17 cellular contexts compared by ENCODE assay signal in genomic region chr19:55304980-55305379, GRCh38. TPM values are rescaled to one million over a fixed set of nuclear protein-coding genes. Genes with fewer than 3 reads are reported as not detected.
"Had no signal": no experiment of that assay in that cellular context is flagged by ENCODE, and none has a peak within 500 bp of the region (broad histone marks: within the 10 kb centered on the region; RNA-seq: fewer than 3 reads in every experiment).

No MANE protein-coding gene starts in this region.

- H3K9me3 Mint-ChIP-seq: activated CD4-positive, alpha-beta memory T cell treated with anti-CD3 and anti-CD28 coated beads, Interleukin-2, amount 10 ng/mL, durations not matched to agents 7 days and 5 days; activated naive CD8-positive, alpha-beta T cell treated with anti-CD3 and anti-CD28 coated beads, Interleukin-2, amount 10 ng/mL, durations not matched to agents 7 days and 5 days; activated T-cell treated with anti-CD3 and anti-CD28 coated beads, Interleukin-2, amount 50 U/mL, for 24 hours; activated T-helper 2 cell treated with anti-CD3 and anti-CD28 coated beads, Interferon-gamma antibody, Interleukin-2, Interleukin-4, amounts not matched to agents 10 μg/mL and 5 μg/mL and 100 μg/mL, durations not matched to agents 14 hours and 24 hours and 36 hours; mesothelial cell of epicardium; natural killer cell treated with Interleukin-12 subunit alpha and Interleukin-12 subunit beta and Interleukin-15 and Interleukin-18, amount 100 ng/mL, for 72 hours; T-helper 2 cell treated with Interferon-gamma antibody and Interleukin-4, amounts not matched to agents 5 μg/mL and 100 μg/mL, for 36 hours had no signal

- H3K36me3 Mint-ChIP-seq: natural killer cell treated with Interleukin-12 subunit alpha and Interleukin-12 subunit beta and Interleukin-15 and Interleukin-18, amount 100 ng/mL, for 72 hours had no signal

- H3K27me3 ChIP-seq: cardiac muscle cell, left lung, sigmoid colon, tibial artery had no signal

- H3K4me3 ChIP-seq: cardiac muscle cell, left lung, sigmoid colon, tibial artery had no signal

- H3K27me3 Mint-ChIP-seq: activated CD4-positive, alpha-beta memory T cell treated with anti-CD3 and anti-CD28 coated beads, Interleukin-2, amount 10 ng/mL, durations not matched to agents 7 days and 5 days; activated CD4-positive, alpha-beta T cell treated with anti-CD3 and anti-CD28 coated beads for 36 hours; activated naive CD8-positive, alpha-beta T cell treated with anti-CD3 and anti-CD28 coated beads, Interleukin-2, amount 10 ng/mL, durations not matched to agents 7 days and 5 days; activated T-cell treated with anti-CD3 and anti-CD28 coated beads, Interleukin-2, amount 50 U/mL, for 24 hours; natural killer cell treated with Interleukin-12 subunit alpha and Interleukin-12 subunit beta and Interleukin-15 and Interleukin-18, amount 100 ng/mL, for 72 hours had no signal

- H3K27ac Mint-ChIP-seq: activated CD4-positive, alpha-beta T cell treated with anti-CD3 and anti-CD28 coated beads for 36 hours; activated naive CD8-positive, alpha-beta T cell treated with anti-CD3 and anti-CD28 coated beads, Interleukin-2, amount 10 ng/mL, durations not matched to agents 7 days and 5 days; activated T-helper 2 cell treated with anti-CD3 and anti-CD28 coated beads, Interferon-gamma antibody, Interleukin-2, Interleukin-4, amounts not matched to agents 10 μg/mL and 5 μg/mL and 100 μg/mL, durations not matched to agents 14 hours and 24 hours and 36 hours; mesothelial cell of epicardium; natural killer cell treated with Interleukin-12 subunit alpha and Interleukin-12 subunit beta and Interleukin-15 and Interleukin-18, amount 100 ng/mL, for 72 hours; stimulated activated naive B cell treated with anti-CD40 and anti-IgM and Interleukin-4, amounts not matched to agents 10 μg/mL and 1 μg/mL and 100 μg/mL, for 72 hours had no signal

- DNase-seq: hippocampal formation; kidney; left lung; sigmoid colon; stimulated activated naive B cell treated with anti-CD40 and anti-IgM and Interleukin-4, amounts not matched to agents 10 μg/mL and 1 μg/mL and 100 μg/mL, for 72 hours had no signal

- H3K4me3 Mint-ChIP-seq: activated CD4-positive, alpha-beta memory T cell treated with anti-CD3 and anti-CD28 coated beads, Interleukin-2, amount 10 ng/mL, durations not matched to agents 7 days and 5 days; activated CD4-positive, alpha-beta T cell treated with anti-CD3 and anti-CD28 coated beads for 36 hours; activated naive CD8-positive, alpha-beta T cell treated with anti-CD3 and anti-CD28 coated beads, Interleukin-2, amount 10 ng/mL, durations not matched to agents 7 days and 5 days; activated T-cell treated with anti-CD3 and anti-CD28 coated beads, Interleukin-2, amount 50 U/mL, for 24 hours; mesothelial cell of epicardium; natural killer cell treated with Interleukin-12 subunit alpha and Interleukin-12 subunit beta and Interleukin-15 and Interleukin-18, amount 100 ng/mL, for 72 hours; stimulated activated naive B cell treated with anti-CD40 and anti-IgM and Interleukin-4, amounts not matched to agents 10 μg/mL and 1 μg/mL and 100 μg/mL, for 72 hours; T-helper 2 cell treated with Interferon-gamma antibody and Interleukin-4, amounts not matched to agents 5 μg/mL and 100 μg/mL, for 36 hours had no signal

- H3K36me3 ChIP-seq: left lung had no signal

RNA-seq across cellular contexts. Expression of gene TMEM150B, which starts 20.2 kb away (rescaled TPM):
- total RNA-seq: activated CD4-positive, alpha-beta T cell treated with anti-CD3 and anti-CD28 coated beads for 36 hours; cardiac muscle cell; dermis blood vessel endothelial cell; lung microvascular endothelial cell; mesothelial cell of epicardium had no signal
